ENCODE assay signal across 1 cellular context in the genomic region with DNA sequence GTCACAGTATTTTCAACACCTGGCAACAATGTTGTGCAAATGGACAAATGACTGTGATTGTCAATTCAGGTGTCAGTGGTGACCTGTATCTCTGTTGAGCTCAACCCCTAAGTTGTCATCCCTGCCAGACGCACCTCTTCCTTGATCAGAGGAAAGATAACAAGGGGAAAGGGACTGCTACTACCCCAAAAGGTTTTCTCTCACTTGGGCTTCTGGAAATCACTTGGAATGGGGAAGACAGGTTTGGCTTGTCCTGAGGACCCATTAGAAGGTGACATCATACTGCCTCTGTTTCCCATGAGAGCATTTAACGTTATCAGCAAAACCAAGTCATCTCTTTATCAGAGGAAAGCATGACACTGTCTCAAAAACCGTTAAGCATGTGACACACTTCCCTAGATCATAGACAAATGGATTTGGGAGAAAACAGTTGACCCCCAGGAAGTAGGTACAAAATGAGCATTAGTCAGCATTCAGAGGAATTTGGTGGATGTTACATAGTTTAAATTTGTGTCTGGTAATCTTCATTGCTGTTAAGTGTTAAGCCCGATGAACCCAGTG.
TF ChIP-seq lines count a peak whose summit lies in the region.

No MANE protein-coding gene starts in this region.

TF ChIP-seq in K562, 482 proteins besides CTCF, POLR2A, EP300 and RAD21 (continued from another document):
- TF ChIP-seq TBL1XR1 (IDR thresholded peaks at IDR 0.05; ENCODE audit: low read length in 2 of 2) = no peak
- 0 out of 2 replicates have a peak, but pooled peaks have one; percentile 18 for TF ChIP-seq ZNF76 (CRISPR knock-in tag; IDR thresholded peaks at IDR 0.05; ENCODE audit: borderline replicate concordance)
- TF ChIP-seq SOX6 (IDR thresholded peaks at IDR 0.05) = no peak
- TF ChIP-seq ZNF41 (CRISPR knock-in tag; conservative IDR thresholded peaks at IDR 0.05) = no peak
- peak; percentile 32; the same call in 1 of the 2 replicates for TF ChIP-seq ZNF79 (CRISPR knock-in tag; IDR thresholded peaks at IDR 0.05; ENCODE audit: low read depth)
- TF ChIP-seq, protein P1, sequence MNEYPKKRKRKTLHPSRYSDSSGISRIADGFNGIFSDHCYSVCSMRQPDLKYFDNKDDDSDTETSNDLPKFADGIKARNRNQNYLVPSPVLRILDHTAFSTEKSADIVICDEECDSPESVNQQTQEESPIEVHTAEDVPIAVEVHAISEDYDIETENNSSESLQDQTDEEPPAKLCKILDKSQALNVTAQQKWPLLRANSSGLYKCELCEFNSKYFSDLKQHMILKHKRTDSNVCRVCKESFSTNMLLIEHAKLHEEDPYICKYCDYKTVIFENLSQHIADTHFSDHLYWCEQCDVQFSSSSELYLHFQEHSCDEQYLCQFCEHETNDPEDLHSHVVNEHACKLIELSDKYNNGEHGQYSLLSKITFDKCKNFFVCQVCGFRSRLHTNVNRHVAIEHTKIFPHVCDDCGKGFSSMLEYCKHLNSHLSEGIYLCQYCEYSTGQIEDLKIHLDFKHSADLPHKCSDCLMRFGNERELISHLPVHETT (CRISPR knock-in tag; conservative IDR thresholded peaks at IDR 0.05 in 1 of 2, IDR thresholded peaks at IDR 0.05 in 1 of 2) = 0 out of 4 replicates have a peak, but pooled peaks of 1 of the 2 experiments have one; percentile 32
TF ChIP-seq in K562: peak in this region for 10.
